ENCODE assay signal across 16 cellular contexts in genomic region chr7:158403013-158403821, GRCh38.
"Had no signal": no experiment of that assay in that cellular context is flagged by ENCODE, and none has a peak within 500 bp of the region (broad histone marks: within the 10 kb centered on the region; RNA-seq: fewer than 3 reads in every experiment).

No MANE protein-coding gene starts in this region.

- H3K4me3 ChIP-seq: sigmoid colon, upper lobe of left lung had no signal

- H3K4me1 ChIP-seq: sigmoid colon, upper lobe of left lung had no signal

- H3K36me3 ChIP-seq: sigmoid colon, upper lobe of left lung, WERI-Rb-1 had no signal

- DNase-seq: activated CD4-positive, alpha-beta T cell treated with anti-CD3 and anti-CD28 coated beads for 36 hours; activated CD8-positive, alpha-beta memory T cell treated with anti-CD3 and anti-CD28 coated beads, Interleukin-2, amount 50 U/mL, for 4 hours; activated CD8-positive, alpha-beta T cell treated with anti-CD3 and anti-CD28 coated beads for 36 hours; activated naive CD4-positive, alpha-beta T cell treated with Interleukin-2 at 50 U/mL for 16 hours; effector memory CD8-positive, alpha-beta T cell; erythroblast; glutamatergic neuron; sigmoid colon; stimulated activated CD4-positive, alpha-beta T cell treated with anti-CD3 and anti-CD28 coated beads, Interleukin-12 subunit alpha, Interleukin-12 subunit beta, amount 100 ng/mL, for 4 hours; stimulated activated naive CD4-positive, alpha-beta T cell; substantia nigra; T-cell; T1000; upper lobe of left lung; WERI-Rb-1 had no signal

- ATAC-seq: activated CD4-positive, alpha-beta T cell treated with anti-CD3 and anti-CD28 coated beads for 36 hours; activated CD8-positive, alpha-beta T cell treated with anti-CD3 and anti-CD28 coated beads for 36 hours; effector memory CD8-positive, alpha-beta T cell; natural killer cell treated with Interleukin-12 subunit alpha and Interleukin-12 subunit beta and Interleukin-15 and Interleukin-18, amount 100 ng/mL, for 72 hours; T-cell had no signal

- H3K27me3 ChIP-seq: sigmoid colon, upper lobe of left lung had no signal

- H3K27ac ChIP-seq: sigmoid colon, upper lobe of left lung, WERI-Rb-1 had no signal
